ENCODE assay signal across 8 cellular contexts in genomic region chr1:155051342-155051776, GRCh38. TPM values are rescaled to one million over a fixed set of nuclear protein-coding genes. Genes with fewer than 3 reads are reported as not detected.
DNase-seq lines count a peak whose midpoint lies in the region; ATAC-seq, FAIRE-seq and TF ChIP-seq lines count a peak whose summit lies in the region.

No MANE protein-coding gene starts in this region.

- TF ChIP-seq POLR2A in adrenal gland (IDR thresholded peaks at IDR 0.05), result no peak
- TF ChIP-seq POLR2A in testis (IDR thresholded peaks at IDR 0.05), result no peak

- peak overlapping the region; percentile 52 to 66 for H3K4me3 ChIP-seq in CD4-positive, alpha-beta memory T cell (ENCODE audit: low read length in 2 of 2)
- peak overlapping the region in 3 of 4 donors; percentile 11 to 82 (median 42) for H3K4me3 ChIP-seq in adrenal gland
- peak overlapping the region; percentile 72 for H3K4me3 ChIP-seq in kidney epithelial cell (ENCODE audit: low read depth, low read length)
- H3K4me3 ChIP-seq in testis, result peak overlapping the region; percentile 67 to 82

- no peaks in the 10 kb centered on the region for H3K27me3 Mint-ChIP-seq in CD4-positive, alpha-beta memory T cell

- peak overlapping the region in 3 of 7 donors; percentile 17 to 93 (median 77) for H3K27ac Mint-ChIP-seq in CD4-positive, alpha-beta memory T cell

- peak; percentile 28 for ATAC-seq in HG02970 (IDR thresholded peaks at IDR 0.05; ENCODE audit: low FRiP score, unreplicated experiment)

- 4 to 6% (median 5%) methylated on average over 14 to 31 of the region's 31 CpGs for WGBS in adrenal gland, 4 donors
- 0 to 1% methylated on average over 15 to 31 of the region's 31 CpGs for WGBS in testis, 2 donors

- no peak for FAIRE-seq in RCC 7860 (lab: Jason Lieb, UNC)

- POLR2A ChIA-PET in CD4-positive, alpha-beta memory T cell (lab: Charles Lee; ENCODE audit: partially characterized antibody), result interaction anchor here (0.6 to 6.9 kb wide), 26 partner anchors 11 to 492 kb away, joined by 3 to 83 read pairs (median 4); partner anchors contain the start of genes CKS1B, EFNA3, EFNA4 and FLAD1

- CTCF ChIA-PET in CD4-positive, alpha-beta memory T cell (lab: Charles Lee; ENCODE audit: partially characterized antibody), result interaction anchor here (0.6 to 10.7 kb wide), 21 partner anchors 9 to 142 kb away, joined by 3 to 203 read pairs (median 4); partner anchors contain the start of genes EFNA4, KRTCAP2, PBXIP1 and PMVK

- H3K27ac ChIP-seq in CD4-positive, alpha-beta memory T cell (ENCODE audit: low read depth, low read length), result peak overlapping the region; percentile 61
- peak overlapping the region in 4 of 5 donors; percentile 38 to 99 (median 90) for H3K27ac ChIP-seq in adrenal gland
- peak overlapping the region; percentile 67 to 88 for H3K27ac ChIP-seq in testis

- no peaks in the 10 kb centered on the region for H3K36me3 ChIP-seq in CD4-positive, alpha-beta memory T cell (ENCODE audit: insufficient read depth, low read length)
- H3K36me3 ChIP-seq in adrenal gland (replicated peaks in 1 of 2) (peaks cover 0 to 22% of the 10 kb centered on the region in 2 donors), kidney epithelial cell (ENCODE audit: control insufficient read depth, insufficient read depth, low read length) (no peaks in the 10 kb centered on the region), testis (ENCODE audit: low read depth, missing control alignments) (no peaks in the 10 kb centered on the region)

- peaks cover 27% of the 10 kb centered on the region for H3K4me1 ChIP-seq in CD4-positive, alpha-beta memory T cell (ENCODE audit: insufficient read depth, low read length)
- H3K4me1 ChIP-seq in adrenal gland (replicated peaks in 1 of 2), result peaks cover 12 to 26% of the 10 kb centered on the region in 2 donors
- H3K4me1 ChIP-seq in testis, result peaks cover 21% of the 10 kb centered on the region

- intact Hi-C loops in CD4-positive, alpha-beta memory T cell (cut with micrococcal nuclease), result loop anchor here (1.0 to 5.0 kb wide), 6 partner anchors 34 to 492 kb away; partner anchors contain the start of genes CKS1B, FLAD1 and ZBTB7B
- intact Hi-C loops in adrenal gland (cut with DNase I) (no loop called here), testis (cut with DNase I; ENCODE audit: low total_unique reads) (no loop called here)

- H3K9me3 ChIP-seq in CD4-positive, alpha-beta memory T cell (ENCODE audit: control insufficient read depth in 1 of 2, low read length in 2 of 2), result no peaks in the 10 kb centered on the region
- no peaks in the 10 kb centered on the region for H3K9me3 ChIP-seq in adrenal gland (replicated peaks in 1 of 3)
- no peaks in the 10 kb centered on the region for H3K9me3 ChIP-seq in testis

- no peak for DNase-seq in CD4-positive, alpha-beta memory T cell
- DNase-seq in adrenal gland (no peak), kidney epithelial cell (ENCODE audit: low read depth) (no peak), testis (no peak), GOT3 (lab: John Stamatoyannopoulos, UW) (no peak), RCC 7860 (ENCODE audit: low spot score) (no peak), NCI-H2171 (lab: John Stamatoyannopoulos, UW) (no peak)

- no peaks in the 10 kb centered on the region for H3K9me3 Mint-ChIP-seq in CD4-positive, alpha-beta memory T cell

- no peak for TF ChIP-seq CTCF in adrenal gland (IDR thresholded peaks at IDR 0.05)
- TF ChIP-seq CTCF in kidney epithelial cell (IDR thresholded peaks at IDR 0.05; ENCODE audit: insufficient read depth, low read length, poor library complexity, severe bottlenecking), result no peak
- TF ChIP-seq CTCF in testis (IDR thresholded peaks at IDR 0.05), result no peak

- peaks cover 0 to 6% of the 10 kb centered on the region in 2 donors for H3K36me3 Mint-ChIP-seq in CD4-positive, alpha-beta memory T cell

- H3K27me3 ChIP-seq in CD4-positive, alpha-beta memory T cell (ENCODE audit: insufficient read depth, low read length), result no peaks in the 10 kb centered on the region
- H3K27me3 ChIP-seq in adrenal gland (no peaks in the 10 kb centered on the region), kidney epithelial cell (ENCODE audit: control insufficient read depth, insufficient read depth, low read length) (no peaks in the 10 kb centered on the region), testis (no peaks in the 10 kb centered on the region)

- peak overlapping the region; percentile 83 to 89 (median 86) for H3K4me3 Mint-ChIP-seq in CD4-positive, alpha-beta memory T cell

- peaks cover 14 to 33% (median 27%) of the 10 kb centered on the region in 4 donors for H3K4me1 Mint-ChIP-seq in CD4-positive, alpha-beta memory T cell

RNA-seq across cellular contexts. Expression of gene ADAM15, which starts 0.2 kb away (rescaled TPM):
- total RNA-seq in CD4-positive, alpha-beta memory T cell, result 10 to 100 TPM; 33.6 to 39.8 TPM
- polyA plus RNA-seq in CD4-positive, alpha-beta memory T cell, result 10 to 100 TPM; 14.8 to 18.2 TPM
- total RNA-seq in adrenal gland, result 10 to 100 TPM; 41.9 to 84.2 (median 59.3) TPM
- 100 to 1,000 TPM in 2 of 3 donors, 10 to 100 TPM in 1; 16.1 to 269 (median 240) TPM for polyA plus RNA-seq in adrenal gland
- 186 and 209 TPM in 2 replicates for total RNA-seq in kidney epithelial cell
- 10 to 100 TPM; 30.7 to 34.5 TPM for total RNA-seq in testis
- polyA plus RNA-seq in testis (ENCODE audit: insufficient read depth, low read depth, low replicate concordance), result 42.6 TPM

RNA-seq across cellular contexts. Expression of gene EFNA4, which starts 12.2 kb away (rescaled TPM):
- 1 to 10 TPM; 6.0 to 8.5 TPM for total RNA-seq in CD4-positive, alpha-beta memory T cell
- polyA plus RNA-seq in CD4-positive, alpha-beta memory T cell, result 1 to 10 TPM; 2.5 to 3.5 TPM
- total RNA-seq in adrenal gland (10 to 100 TPM in 4 of 8 donors, 1 to 10 TPM in 4; 3.5 to 25.7 (median 11.2) TPM), kidney epithelial cell (16.8 and 19.9 TPM in 2 replicates), testis (1 to 10 TPM; 5.3 to 6.9 TPM)
- polyA plus RNA-seq in adrenal gland (10 to 100 TPM; 10.0 to 23.5 (median 12.1) TPM), testis (ENCODE audit: insufficient read depth, low read depth, low replicate concordance) (6.0 TPM)

RNA-seq across cellular contexts. Expression of gene DCST1, which starts 17.7 kb away (rescaled TPM):
- total RNA-seq in CD4-positive, alpha-beta memory T cell, result under 1 TPM in 1 of 2 experiments, not detected in 1; 0.14 TPM
- not detected for polyA plus RNA-seq in CD4-positive, alpha-beta memory T cell
- total RNA-seq in adrenal gland, result not detected
- not detected for polyA plus RNA-seq in adrenal gland
- not detected in 2 replicates for total RNA-seq in kidney epithelial cell
- total RNA-seq in testis, result 1 to 10 TPM; 4.5 to 9.4 TPM
- polyA plus RNA-seq in testis (ENCODE audit: insufficient read depth, low read depth, low replicate concordance), result 15.2 TPM

RNA-seq across cellular contexts. Expression of gene DCST2, which starts 17.8 kb away (rescaled TPM):
- 1 to 10 TPM; 4.0 to 4.1 TPM for total RNA-seq in CD4-positive, alpha-beta memory T cell
- not detected for polyA plus RNA-seq in CD4-positive, alpha-beta memory T cell
- total RNA-seq in adrenal gland (1 to 10 TPM in 3 of 8 donors, under 1 TPM in 3, not detected in 2; 0.14 to 2.4 (median 1.1) TPM), kidney epithelial cell (0.27 TPM in 1 of 2 replicates, not detected in the other), testis (10 to 100 TPM in 1 of 2 donors, 1 to 10 TPM in 1; 9.9 to 14.4 TPM)
- polyA plus RNA-seq in adrenal gland (10 to 100 TPM in 1 of 3 donors, 1 to 10 TPM in 1, under 1 TPM in 1; 0.24 to 15.2 (median 8.5) TPM), testis (ENCODE audit: insufficient read depth, low read depth, low replicate concordance) (20.4 TPM)

RNA-seq across cellular contexts. Expression of gene EFNA3, which starts 27.3 kb away (rescaled TPM):
- 1 to 10 TPM; 2.0 to 4.3 TPM for total RNA-seq in CD4-positive, alpha-beta memory T cell
- polyA plus RNA-seq in CD4-positive, alpha-beta memory T cell, result 1 to 10 TPM in 1 of 2 donors, under 1 TPM in 1; 0.34 to 1.5 TPM
- total RNA-seq in adrenal gland (1 to 10 TPM; 1.4 to 6.6 (median 2.7) TPM), kidney epithelial cell (1.6 and 1.7 TPM in 2 replicates), testis (1 to 10 TPM; 7.5 to 7.7 TPM)
- polyA plus RNA-seq in adrenal gland (1 to 10 TPM; 2.8 to 4.0 (median 3.7) TPM), testis (ENCODE audit: insufficient read depth, low read depth, low replicate concordance) (9.9 TPM)
